Comparison of ENCODE assay signal across 8 cellular contexts in the genomic region with DNA sequence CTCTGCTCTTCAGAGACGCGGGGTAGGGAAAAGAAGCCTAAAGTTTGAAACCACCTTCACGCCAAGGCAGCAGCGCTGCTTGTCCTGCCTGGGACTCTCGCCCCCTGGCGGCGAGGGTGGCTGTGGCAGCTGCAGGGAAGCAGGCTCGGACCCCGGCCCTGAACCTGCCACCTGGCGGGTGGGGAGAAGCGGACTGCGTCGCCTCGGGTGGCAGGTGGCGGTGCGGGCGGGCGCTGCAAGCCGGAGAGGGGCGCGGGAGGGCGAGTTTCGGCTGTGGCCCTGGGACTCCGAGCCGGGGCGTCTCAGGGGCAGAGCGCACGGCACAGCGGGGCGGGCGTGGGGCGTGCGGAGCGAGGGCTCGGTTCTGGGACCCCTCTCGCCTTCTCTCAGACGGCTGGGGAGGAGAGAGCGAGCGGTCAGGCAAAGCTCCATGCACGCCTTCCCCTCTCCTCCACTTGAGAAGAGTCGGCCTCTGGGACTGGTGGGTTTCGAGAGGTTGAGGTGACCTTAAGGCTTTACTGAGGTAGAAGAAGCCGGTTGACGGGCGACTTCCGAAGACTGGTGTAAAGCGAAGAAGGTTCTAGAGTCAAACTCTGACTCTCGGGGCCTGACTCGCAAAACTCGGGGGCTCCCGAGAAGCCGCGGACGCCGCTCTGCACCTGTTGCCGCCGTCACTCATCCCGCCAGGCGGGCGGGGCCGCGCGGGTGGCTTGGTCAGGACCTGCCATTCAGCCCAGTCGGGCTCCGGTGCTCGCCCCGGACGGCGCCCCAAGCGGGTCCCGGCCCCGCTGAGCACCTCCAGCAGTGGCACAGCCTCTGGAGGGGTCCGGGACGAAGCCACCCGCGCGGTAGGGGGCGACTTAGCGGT. TPM values are rescaled to one million over a fixed set of nuclear protein-coding genes. Genes with fewer than 3 reads are reported as not detected.
DNase-seq lines count a peak whose midpoint lies in the region; ATAC-seq lines count a peak whose summit lies in the region.

No MANE protein-coding gene starts in this region.

- no peaks in the 10 kb centered on the region for H3K9me3 Mint-ChIP-seq in activated naive CD8-positive, alpha-beta T cell treated with anti-CD3 and anti-CD28 coated beads, Interleukin-2, amount 10 ng/mL, durations not matched to agents 7 days and 5 days

- no peaks in the 10 kb centered on the region for H3K4me1 ChIP-seq in iPS-18a (ENCODE audit: control insufficient read depth, low read depth, low read length)

- H3K9me3 ChIP-seq in iPS-18a (ENCODE audit: control insufficient read depth, low read depth, low read length), result no peaks in the 10 kb centered on the region

- peaks cover 23% of the 10 kb centered on the region for H3K27me3 ChIP-seq in iPS-18a (ENCODE audit: control insufficient read depth, insufficient read depth, low read length)

- POLR2A ChIA-PET in activated naive CD8-positive, alpha-beta T cell treated with anti-CD3 and anti-CD28 coated beads, Interleukin-2, amount 10 ng/mL, durations not matched to agents 7 days and 5 days (lab: Charles Lee), result no interaction called here

- peak overlapping the region; percentile 72 for H3K4me3 ChIP-seq in iPS-18a (ENCODE audit: low read length)

- H3K4me3 Mint-ChIP-seq in activated naive CD8-positive, alpha-beta T cell treated with anti-CD3 and anti-CD28 coated beads, Interleukin-2, amount 10 ng/mL, durations not matched to agents 7 days and 5 days, result peak overlapping the region; percentile 78

- H3K27ac Mint-ChIP-seq in activated naive CD8-positive, alpha-beta T cell treated with anti-CD3 and anti-CD28 coated beads, Interleukin-2, amount 10 ng/mL, durations not matched to agents 7 days and 5 days, result no peak overlapping the region

- H3K36me3 ChIP-seq in iPS-18a (ENCODE audit: control insufficient read depth, low read depth, low read length), result no peaks in the 10 kb centered on the region

- H3K27ac ChIP-seq in iPS-18a (ENCODE audit: low read length), result no peak overlapping the region

- H3K9ac ChIP-seq in iPS-18a (ENCODE audit: low read length), result no peak overlapping the region

- DNase-seq in ACHN (peak; percentile 46), NCI-H510A (lab: John Stamatoyannopoulos, UW) (peak; percentile 34), NCI-H187 (lab: John Stamatoyannopoulos, UW) (no peak), epidermal melanocyte (ENCODE audit: insufficient read length, low spot score) (no peak)
- DNase-seq in activated naive CD8-positive, alpha-beta T cell treated with anti-CD3 and anti-CD28 coated beads, Interleukin-2, amount 10 ng/mL, durations not matched to agents 7 days and 5 days, result peak; percentile 80
- DNase-seq in stimulated activated CD4-positive, alpha-beta T cell treated with anti-CD3 and anti-CD28 coated beads, Interleukin-1b, Interleukin-23, amount 100 ng/mL, for 4 hours (ENCODE audit: low read depth in 2 of 2), result peak; percentile 31 to 58

- peaks cover 40% of the 10 kb centered on the region for H3K27me3 Mint-ChIP-seq in activated naive CD8-positive, alpha-beta T cell treated with anti-CD3 and anti-CD28 coated beads, Interleukin-2, amount 10 ng/mL, durations not matched to agents 7 days and 5 days

- in situ Hi-C loops in ACHN (cut with HindIII; ENCODE audit: low pct_ligation_motif_present, low pct_unique_long_range_greater_than_20kb, low sequenced_read_pairs), result no loop called here

- H3K4me1 Mint-ChIP-seq in activated naive CD8-positive, alpha-beta T cell treated with anti-CD3 and anti-CD28 coated beads, Interleukin-2, amount 10 ng/mL, durations not matched to agents 7 days and 5 days, result peaks cover 3% of the 10 kb centered on the region

- no peaks in the 10 kb centered on the region for H3K36me3 Mint-ChIP-seq in activated naive CD8-positive, alpha-beta T cell treated with anti-CD3 and anti-CD28 coated beads, Interleukin-2, amount 10 ng/mL, durations not matched to agents 7 days and 5 days

- peak; percentile 84 for ATAC-seq in GM19452 (IDR thresholded peaks at IDR 0.05; ENCODE audit: unreplicated experiment)
- ATAC-seq in activated naive CD8-positive, alpha-beta T cell treated with anti-CD3 and anti-CD28 coated beads, Interleukin-2, amount 10 ng/mL, durations not matched to agents 7 days and 5 days (ENCODE audit: low read depth), result peak; percentile 74

RNA-seq across cellular contexts. Expression of gene BOLL, which starts 1.1 kb away (rescaled TPM):
- not detected for total RNA-seq in activated naive CD8-positive, alpha-beta T cell treated with anti-CD3 and anti-CD28 coated beads, Interleukin-2, amount 10 ng/mL, durations not matched to agents 7 days and 5 days

RNA-seq across cellular contexts. Expression of gene PLCL1, which starts 18.1 kb away (rescaled TPM):
- 1 to 10 TPM; 1.2 to 1.3 TPM for total RNA-seq in activated naive CD8-positive, alpha-beta T cell treated with anti-CD3 and anti-CD28 coated beads, Interleukin-2, amount 10 ng/mL, durations not matched to agents 7 days and 5 days

Comparison
In these comparisons a context has a peak if more than half of its experiments do, and no peak if none do; other contexts are left out.
1. DNase-seq: peak in ACHN (single experiment), NCI-H510A (single experiment), activated naive CD8-positive, alpha-beta T cell treated with anti-CD3 and anti-CD28 coated beads, Interleukin-2, amount 10 ng/mL, durations not matched to agents 7 days and 5 days (single experiment) and stimulated activated CD4-positive, alpha-beta T cell treated with anti-CD3 and anti-CD28 coated beads, Interleukin-1b, Interleukin-23, amount 100 ng/mL, for 4 hours (2 of 2); none in NCI-H187 (0 of 2) and epidermal melanocyte (single experiment).